In the genomic region with DNA sequence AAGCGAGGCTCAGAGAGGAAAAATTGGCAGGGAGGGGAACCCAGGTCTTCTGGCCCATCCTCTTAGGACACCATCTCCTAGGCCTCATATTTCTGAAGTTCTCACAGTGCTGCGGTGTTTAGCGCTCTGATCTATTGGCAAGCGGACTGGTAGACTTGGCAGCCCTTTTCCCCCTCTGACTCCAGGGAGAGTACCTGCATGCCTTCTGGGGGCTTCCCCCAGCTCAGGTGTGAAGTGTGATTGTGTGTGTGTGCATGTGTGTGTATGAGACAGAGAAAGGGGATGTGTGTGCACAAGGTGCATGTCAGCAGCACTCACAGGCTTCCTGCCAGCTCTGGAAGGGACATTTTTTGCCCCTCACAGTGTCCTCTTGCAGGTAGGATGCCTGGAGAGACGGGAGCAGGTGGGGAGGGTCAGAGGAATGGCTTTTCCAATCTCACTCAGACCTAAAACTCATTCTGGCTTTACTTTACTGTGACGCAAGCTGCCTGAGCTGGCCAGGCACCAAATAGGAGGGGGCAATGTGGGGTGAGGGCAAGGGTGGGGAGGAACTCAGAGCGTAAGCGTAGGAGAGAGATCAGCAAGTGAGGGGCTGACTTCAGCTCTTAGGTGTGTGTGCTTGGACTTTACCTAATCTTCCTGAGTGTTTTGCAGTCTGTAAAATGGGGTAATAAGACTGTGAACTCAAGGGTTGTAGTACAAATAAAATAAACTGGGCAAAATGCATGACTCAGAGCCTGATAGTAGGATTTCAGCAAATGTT, we compare ENCODE assay signal across 11 cellular contexts. TPM values are rescaled to one million over a fixed set of nuclear protein-coding genes. Genes with fewer than 3 reads are reported as not detected.
DNase-seq lines count a peak whose midpoint lies in the region; TF ChIP-seq lines count a peak whose summit lies in the region.
"Had no signal": no experiment of that assay in that cellular context is flagged by ENCODE, and none has a peak within 500 bp of the region (broad histone marks: within the 10 kb centered on the region; RNA-seq: fewer than 3 reads in every experiment).

No MANE protein-coding gene starts in this region.

- WGBS in hepatocyte (ENCODE audit: low lambda C conversion rate, missing lambda C conversion rate) = 66% methylated on average over 8 of the region's 8 CpGs

- CTCF ChIA-PET in activated naive CD4-positive, alpha-beta T cell treated with anti-CD3 and anti-CD28 coated beads for 36 hours (lab: Charles Lee) = no interaction called here

- H3K9ac ChIP-seq in subcutaneous abdominal adipose tissue (ENCODE audit: low read length in 5 of 5) = peak overlapping the region in 1 of 5 donors; percentile 22

- H3K9me2 ChIP-seq in hepatocyte (replicated peaks; ENCODE audit: insufficient read depth) = no peaks in the 10 kb centered on the region

- no peaks in the 10 kb centered on the region for H3K27me3 Mint-ChIP-seq in activated naive CD4-positive, alpha-beta T cell treated with anti-CD3 and anti-CD28 coated beads for 36 hours (ENCODE audit: low read depth)

- H3K36me3 ChIP-seq in hepatocyte (replicated peaks; ENCODE audit: insufficient read depth, low read depth) = no peaks in the 10 kb centered on the region
- H3K36me3 ChIP-seq in subcutaneous abdominal adipose tissue (ENCODE audit: control insufficient read depth in 5 of 5, insufficient read depth in 5 of 5, low read length in 5 of 5) = peaks cover 0 to 3% (median under 1%) of the 10 kb centered on the region in 5 donors
- H3K36me3 ChIP-seq in HAP-1 (replicated peaks) = peaks cover 8% of the 10 kb centered on the region
- peaks cover under 1% of the 10 kb centered on the region for H3K36me3 ChIP-seq in effector memory CD4-positive, alpha-beta T cell (ENCODE audit: control insufficient read depth, insufficient read depth, low read length)

- peaks cover 60% of the 10 kb centered on the region for H3K4me1 Mint-ChIP-seq in activated naive CD4-positive, alpha-beta T cell treated with anti-CD3 and anti-CD28 coated beads for 36 hours (ENCODE audit: low read depth)

- peak; percentile 44 for DNase-seq in activated naive CD4-positive, alpha-beta T cell treated with anti-CD3 and anti-CD28 coated beads for 36 hours
- no peak for DNase-seq in activated naive CD4-positive, alpha-beta T cell treated with anti-CD3 and anti-CD28 coated beads, Interleukin-2, amount 50 U/mL, for 16 hours
- no peak for DNase-seq in hepatocyte (ENCODE audit: low spot score)
- DNase-seq in HAP-1 (ENCODE audit: low spot score in 2 of 2) = no peak
- DNase-seq in effector memory CD4-positive, alpha-beta T cell = no peak
- DNase-seq: GOT3 had no signal

- intact Hi-C loops in activated naive CD4-positive, alpha-beta T cell treated with anti-CD3 and anti-CD28 coated beads for 36 hours (cut with micrococcal nuclease) = no loop called here

- peak overlapping the region; percentile 10 for H3K27ac Mint-ChIP-seq in activated naive CD4-positive, alpha-beta T cell treated with anti-CD3 and anti-CD28 coated beads for 36 hours

- H3K9me3 Mint-ChIP-seq in activated naive CD4-positive, alpha-beta T cell treated with anti-CD3 and anti-CD28 coated beads for 36 hours = no peaks in the 10 kb centered on the region

- H3K9me3 ChIP-seq in hepatocyte (ENCODE audit: low read depth) = no peaks in the 10 kb centered on the region
- no peaks in the 10 kb centered on the region for H3K9me3 ChIP-seq in subcutaneous abdominal adipose tissue (ENCODE audit: control insufficient read depth in 5 of 5, low read length in 5 of 5)
- H3K9me3 ChIP-seq in HAP-1 = no peaks in the 10 kb centered on the region
- H3K9me3 ChIP-seq in effector memory CD4-positive, alpha-beta T cell (ENCODE audit: control insufficient read depth, low read length) = no peaks in the 10 kb centered on the region

- H3K36me3 Mint-ChIP-seq in activated naive CD4-positive, alpha-beta T cell treated with anti-CD3 and anti-CD28 coated beads for 36 hours (ENCODE audit: low read depth) = peaks cover 11% of the 10 kb centered on the region

- H3K4me3 ChIP-seq in hepatocyte (no peak overlapping the region), subcutaneous abdominal adipose tissue (ENCODE audit: low read depth in 1 of 5, low read length in 5 of 5) (no peak overlapping the region), HAP-1 (no peak overlapping the region)
- H3K4me3 ChIP-seq in effector memory CD4-positive, alpha-beta T cell (ENCODE audit: insufficient read depth, low read depth, low read length, poor library complexity, severe bottlenecking) = no peak overlapping the region
- H3K4me3 ChIP-seq: lung, smooth muscle cell had no signal

- in situ Hi-C loops in HAP-1 (cut with MboI; ENCODE audit: low sequenced_read_pairs) = no loop called here

- H3K79me2 ChIP-seq in hepatocyte = peaks cover 21% of the 10 kb centered on the region

- peak overlapping the region; percentile 59 for H3K4me2 ChIP-seq in hepatocyte
- H3K4me2 ChIP-seq: smooth muscle cell had no signal

- H3K27ac ChIP-seq in hepatocyte = peak overlapping the region; percentile 95
- H3K27ac ChIP-seq in subcutaneous abdominal adipose tissue (ENCODE audit: low read depth, low read length) = peak overlapping the region; percentile 77
- no peak overlapping the region for H3K27ac ChIP-seq in effector memory CD4-positive, alpha-beta T cell (ENCODE audit: insufficient read depth, low read length, poor library complexity, severe bottlenecking)

- H3K4me3 Mint-ChIP-seq in activated naive CD4-positive, alpha-beta T cell treated with anti-CD3 and anti-CD28 coated beads for 36 hours = no peak overlapping the region

- no peak for TF ChIP-seq CTCF in hepatocyte (IDR thresholded peaks at IDR 0.05; ENCODE audit: poor library complexity)

- no peak overlapping the region for H2AFZ ChIP-seq in hepatocyte

- no peaks in the 10 kb centered on the region for H3K27me3 ChIP-seq in hepatocyte
- no peaks in the 10 kb centered on the region for H3K27me3 ChIP-seq in subcutaneous abdominal adipose tissue (ENCODE audit: control insufficient read depth in 5 of 5, insufficient read depth in 4 of 5, low read length in 5 of 5)
- no peaks in the 10 kb centered on the region for H3K27me3 ChIP-seq in HAP-1 (ENCODE audit: low read depth)
- no peaks in the 10 kb centered on the region for H3K27me3 ChIP-seq in effector memory CD4-positive, alpha-beta T cell (replicated peaks; ENCODE audit: control insufficient read depth, insufficient read depth, low read length, poor library complexity, severe bottlenecking)

- no peaks in the 10 kb centered on the region for H4K20me1 ChIP-seq in hepatocyte (ENCODE audit: insufficient read depth, poor library complexity, severe bottlenecking)

- H3K4me1 ChIP-seq in hepatocyte (ENCODE audit: insufficient read depth) (peaks cover 51% of the 10 kb centered on the region), subcutaneous abdominal adipose tissue (ENCODE audit: control insufficient read depth in 5 of 5, insufficient read depth in 5 of 5, low read length in 5 of 5) (peaks cover 9 to 53% (median 36%) of the 10 kb centered on the region in 5 donors), HAP-1 (no peaks in the 10 kb centered on the region)
- H3K4me1 ChIP-seq in effector memory CD4-positive, alpha-beta T cell (ENCODE audit: control insufficient read depth, insufficient read depth, low read length, poor library complexity, severe bottlenecking) = peaks cover 20% of the 10 kb centered on the region

RNA-seq across cellular contexts. Expression of a gene that starts 4.0 kb away (rescaled TPM):
- total RNA-seq in activated naive CD4-positive, alpha-beta T cell treated with anti-CD3 and anti-CD28 coated beads for 36 hours = under 1 TPM; 0.24 to 0.25 TPM
- total RNA-seq in hepatocyte = 9.1 and 10.2 TPM in 2 replicates
- polyA plus RNA-seq in hepatocyte = 6.3 and 6.8 TPM in 2 replicates

RNA-seq across cellular contexts. Expression of a gene that starts 8.2 kb away (rescaled TPM):
- 10 to 100 TPM; 11.7 to 13.6 TPM for total RNA-seq in activated naive CD4-positive, alpha-beta T cell treated with anti-CD3 and anti-CD28 coated beads for 36 hours
- 61.4 and 73.8 TPM in 2 replicates for total RNA-seq in hepatocyte
- 70.2 and 83.5 TPM in 2 replicates for polyA plus RNA-seq in hepatocyte

RNA-seq across cellular contexts. Expression of a gene that starts 18.2 kb away (rescaled TPM):
- total RNA-seq in activated naive CD4-positive, alpha-beta T cell treated with anti-CD3 and anti-CD28 coated beads for 36 hours = under 1 TPM; 0.21 to 0.44 TPM
- 27.3 and 39.4 TPM in 2 replicates for total RNA-seq in hepatocyte
- polyA plus RNA-seq in hepatocyte = 47.8 and 48.5 TPM in 2 replicates

RNA-seq across cellular contexts. Expression of a gene that starts 18.6 kb away (rescaled TPM):
- not detected for total RNA-seq in activated naive CD4-positive, alpha-beta T cell treated with anti-CD3 and anti-CD28 coated beads for 36 hours
- total RNA-seq in hepatocyte = 16.6 and 20.4 TPM in 2 replicates
- polyA plus RNA-seq in hepatocyte = 28.7 and 37.3 TPM in 2 replicates
- total RNA-seq: fibroblast of villous mesenchyme, G401, lung, smooth muscle cell had no signal
- polyA plus RNA-seq: smooth muscle cell had no signal

RNA-seq across cellular contexts. Expression of a gene that starts 35.0 kb away (rescaled TPM):
- 10 to 100 TPM; 15.7 to 19.9 TPM for total RNA-seq in activated naive CD4-positive, alpha-beta T cell treated with anti-CD3 and anti-CD28 coated beads for 36 hours
- 40.5 and 43.9 TPM in 2 replicates for total RNA-seq in hepatocyte
- 82.9 and 83.6 TPM in 2 replicates for polyA plus RNA-seq in hepatocyte

Comparison
In these comparisons a context has a peak if more than half of its experiments do, and no peak if none do; other contexts are left out.
1. RNA of a gene that starts 18.2 kb away (total RNA-seq): 27.3 to 39.4 TPM in hepatocyte; 0.21 to 0.44 TPM in activated naive CD4-positive, alpha-beta T cell treated with anti-CD3 and anti-CD28 coated beads for 36 hours; every median in the first group is over 10 times any median in the second.